ENCODE assay signal across 24 cellular contexts in genomic region chr2:155518094-155518493, GRCh38.
A peak's percentile ranks its signal among the peaks of the same experiment; 100 is the strongest.
DNase-seq lines count a peak whose midpoint lies in the region; ATAC-seq, FAIRE-seq and TF ChIP-seq lines count a peak whose summit lies in the region.
"Had no signal": no experiment of that assay in that cellular context is flagged by ENCODE, and none has a peak within 500 bp of the region (broad histone marks: within the 10 kb centered on the region; RNA-seq: fewer than 3 reads in every experiment).

No MANE protein-coding gene starts in this region.

- H3K4me1 ChIP-seq in PC-9 (replicated peaks; ENCODE audit: insufficient read depth) (no peaks in the 10 kb centered on the region), H1 (replicated peaks in 1 of 4; ENCODE audit: control insufficient read depth in 3 of 4, insufficient read depth in 4 of 4, low read length in 3 of 4) (no peaks in the 10 kb centered on the region)
- H3K4me1 ChIP-seq: BE2C, BLaER1 had no signal

- H3K4me2 ChIP-seq in PC-9 (no peak overlapping the region), H1 (ENCODE audit: insufficient read depth in 1 of 2, low read depth in 2 of 2, low read length in 2 of 2) (no peak overlapping the region)
- H3K4me2 ChIP-seq: BLaER1 had no signal

- H3K4me3 ChIP-seq in PC-9 (no peak overlapping the region), H1 (ENCODE audit: extremely low read depth in 1 of 4, insufficient read depth in 2 of 4, low read depth in 3 of 4, low read length in 4 of 4) (no peak overlapping the region)
- H3K4me3 ChIP-seq: BLaER1 had no signal

- no peak for FAIRE-seq in H1 (lab: Jason Lieb, UNC)
- FAIRE-seq: A204.1, GM12891, GM19239 had no signal

- no peaks in the 10 kb centered on the region for H3K79me1 ChIP-seq in H1 (ENCODE audit: low read depth, low read length)

- H3K36me3 ChIP-seq in PC-9 (ENCODE audit: low read depth) (no peaks in the 10 kb centered on the region), H1 (ENCODE audit: control insufficient read depth in 2 of 4, insufficient read depth in 4 of 4, low read length in 3 of 4) (no peaks in the 10 kb centered on the region)
- H3K36me3 ChIP-seq: BE2C, BLaER1 had no signal

- ATAC-seq in HG03139 (IDR thresholded peaks at IDR 0.05; ENCODE audit: unreplicated experiment): no peak

- no peaks in the 10 kb centered on the region for H3K9me2 ChIP-seq in PC-9 (ENCODE audit: insufficient read depth)

- H2BK15ac ChIP-seq in H1 (ENCODE audit: low read length): no peak overlapping the region

- H4K8ac ChIP-seq in H1 (ENCODE audit: extremely low read depth, insufficient read depth, low read length): no peak overlapping the region

- no peak overlapping the region for H4K91ac ChIP-seq in H1 (replicated peaks; ENCODE audit: insufficient read length, low read length)

- no peak for TF ChIP-seq POLR2A in H1 (IDR thresholded peaks at IDR 0.05; ENCODE audit: control extremely low read depth in 1 of 2, low read depth in 2 of 2, low read length in 2 of 2)

- H3K79me2 ChIP-seq in PC-9 (ENCODE audit: low read depth): no peaks in the 10 kb centered on the region
- no peaks in the 10 kb centered on the region for H3K79me2 ChIP-seq in H1 (ENCODE audit: control insufficient read depth in 1 of 2, insufficient read depth in 2 of 2, low read length in 2 of 2)

- CTCF ChIA-PET in PC-9 (lab: Charles Lee): no interaction called here
- CTCF ChIA-PET in H1 (lab: Charles Lee; ENCODE audit: partially characterized antibody): no interaction called here

- H3K4ac ChIP-seq in H1 (replicated peaks; ENCODE audit: insufficient read length, low read depth, low read length): no peak overlapping the region

- H2BK5ac ChIP-seq in H1 (ENCODE audit: low read depth, low read length): no peak overlapping the region

- no peak overlapping the region for H3K14ac ChIP-seq in H1 (ENCODE audit: insufficient read length)

- TF ChIP-seq RAD21 in H1 (IDR thresholded peaks at IDR 0.05 in 1 of 2, conservative IDR thresholded peaks at IDR 0.05 in 1 of 2; ENCODE audit: low read depth in 2 of 2, low read length in 2 of 2): no peak

- POLR2A ChIA-PET in PC-9 (lab: Charles Lee; ENCODE audit: unreplicated experiment) (no interaction called here), H1 (lab: Charles Lee; ENCODE audit: partially characterized antibody) (no interaction called here)

- H4K20me1 ChIP-seq in PC-9 (ENCODE audit: insufficient read depth): no peaks in the 10 kb centered on the region
- no peaks in the 10 kb centered on the region for H4K20me1 ChIP-seq in H1 (replicated peaks in 1 of 2; ENCODE audit: control insufficient read depth in 1 of 2, insufficient read depth in 2 of 2, low read length in 2 of 2)
- H4K20me1 ChIP-seq: BLaER1 had no signal

- no peak overlapping the region for H2BK120ac ChIP-seq in H1 (replicated peaks; ENCODE audit: low read depth, low read length)

- H3K27ac ChIP-seq in PC-9 (no peak overlapping the region), H1 (ENCODE audit: low read depth, low read length) (no peak overlapping the region)
- H3K27ac ChIP-seq: BLaER1 had no signal

- no peaks in the 10 kb centered on the region; the same call in 1 of the 2 replicates for H3K23me2 ChIP-seq in H1 (ENCODE audit: low read depth, low read length)

- no peak for TF ChIP-seq EP300 in H1 (IDR thresholded peaks at IDR 0.05; ENCODE audit: borderline replicate concordance in 1 of 2, low read depth in 2 of 2, low read length in 2 of 2)

- no peak overlapping the region for H4K5ac ChIP-seq in H1 (ENCODE audit: insufficient read length, low read depth, low read length)

- TF ChIP-seq CTCF in PC-9 (conservative IDR thresholded peaks at IDR 0.05) (no peak), H1 (IDR thresholded peaks at IDR 0.05; ENCODE audit: control extremely low read depth in 1 of 3, insufficient read depth in 1 of 3, low read depth in 1 of 3, low read length in 3 of 3) (no peak)

- H3K23ac ChIP-seq in H1 (ENCODE audit: insufficient read length): no peak overlapping the region

- H2AK5ac ChIP-seq in H1 (ENCODE audit: low read depth, low read length): no peak overlapping the region

- no peak overlapping the region for H3K56ac ChIP-seq in H1 (replicated peaks; ENCODE audit: insufficient read length, low read depth, low read length)

- no TSS peak for BruUV-seq in PC-9 (replicated peaks; lab: Mats Ljungman, UMichigan)

- DNase-seq in PC-9: no peak
- no peak for DNase-seq in H1 (ENCODE audit: low read depth in 1 of 2, low spot score in 2 of 2)
- DNase-seq in HT-29 (ENCODE audit: low spot score): no peak
- DNase-seq in NCI-H1694 (lab: John Stamatoyannopoulos, UW): no peak
- DNase-seq: 8988T; ACHN; BE2C; C1 segment of cervical spinal cord; CD4-positive, alpha-beta memory T cell; CD4-positive, CD25-positive, alpha-beta regulatory T cell; CD8-positive, alpha-beta memory T cell; COR-L47; DMS 273 treated with DMSO at 0.1 percent for 48 hours; DMS153; DMS53; DMS79; DND-41; EL; GDM1 had no signal

- 90% methylated on average over 3 of the region's 3 CpGs; no CpG with 5 or more reads in 1 of the 2 experiments for WGBS in H1 (ENCODE audit: extremely low coverage in 1 of 2, insufficient coverage in 1 of 2, insufficient read length in 1 of 2, insufficient replicate concordance in 2 of 2, low coverage in 1 of 2, low lambda C conversion rate in 2 of 2, missing lambda C conversion rate in 1 of 2), 2 experiments

- H2BK12ac ChIP-seq in H1 (ENCODE audit: low read depth, low read length): no peak overlapping the region

- H3K27me3 ChIP-seq in PC-9 (ENCODE audit: insufficient read depth, low read depth): no peaks in the 10 kb centered on the region
- no peaks in the 10 kb centered on the region for H3K27me3 ChIP-seq in H1 (replicated peaks in 1 of 4; ENCODE audit: control insufficient read depth in 3 of 4, extremely low read depth in 1 of 4, insufficient read depth in 3 of 4, low read length in 3 of 4)
- H3K27me3 ChIP-seq: BE2C, BLaER1 had no signal

- no peak overlapping the region for H2BK20ac ChIP-seq in H1 (ENCODE audit: low read length)

- no peak overlapping the region for H3K18ac ChIP-seq in H1 (ENCODE audit: extremely low read depth, low read length)

- H3K9ac ChIP-seq in H1 (replicated peaks in 1 of 4; ENCODE audit: extremely low read depth in 1 of 4, low read depth in 3 of 4, low read length in 3 of 4): no peak overlapping the region
- H3K9ac ChIP-seq: BLaER1 had no signal

- intact Hi-C loops in PC-9 (cut with micrococcal nuclease; ENCODE audit: unreplicated experiment): no loop called here

- H3F3A ChIP-seq in PC-9 (ENCODE audit: insufficient read depth, low read depth): no peaks in the 10 kb centered on the region

- 0 out of 2 replicates have a peak overlapping the region, but pooled peaks have one; percentile 27 for H2AFZ ChIP-seq in PC-9
- 0 out of 2 replicates have a peak overlapping the region, but pooled peaks have one; percentile 2 for H2AFZ ChIP-seq in H1 (ENCODE audit: low read length)

- no peaks in the 10 kb centered on the region; the same call in 1 of the 2 replicates for H3K9me3 ChIP-seq in PC-9 (ENCODE audit: insufficient read depth, low read depth)
- H3K9me3 ChIP-seq in H1 (ENCODE audit: insufficient read depth in 2 of 2, low read depth in 1 of 2, low read length in 1 of 2): no peaks in the 10 kb centered on the region
- H3K9me3 ChIP-seq: BE2C, BLaER1 had no signal

TF ChIP-seq in H1, 55 proteins besides CTCF, POLR2A, EP300 and RAD21:
- no peak for TF ChIP-seq EZH2 (IDR thresholded peaks at IDR 0.05; ENCODE audit: low read depth, low read length, severe bottlenecking)
